Comparison of ENCODE assay signal across 8 cellular contexts in the genomic region with DNA sequence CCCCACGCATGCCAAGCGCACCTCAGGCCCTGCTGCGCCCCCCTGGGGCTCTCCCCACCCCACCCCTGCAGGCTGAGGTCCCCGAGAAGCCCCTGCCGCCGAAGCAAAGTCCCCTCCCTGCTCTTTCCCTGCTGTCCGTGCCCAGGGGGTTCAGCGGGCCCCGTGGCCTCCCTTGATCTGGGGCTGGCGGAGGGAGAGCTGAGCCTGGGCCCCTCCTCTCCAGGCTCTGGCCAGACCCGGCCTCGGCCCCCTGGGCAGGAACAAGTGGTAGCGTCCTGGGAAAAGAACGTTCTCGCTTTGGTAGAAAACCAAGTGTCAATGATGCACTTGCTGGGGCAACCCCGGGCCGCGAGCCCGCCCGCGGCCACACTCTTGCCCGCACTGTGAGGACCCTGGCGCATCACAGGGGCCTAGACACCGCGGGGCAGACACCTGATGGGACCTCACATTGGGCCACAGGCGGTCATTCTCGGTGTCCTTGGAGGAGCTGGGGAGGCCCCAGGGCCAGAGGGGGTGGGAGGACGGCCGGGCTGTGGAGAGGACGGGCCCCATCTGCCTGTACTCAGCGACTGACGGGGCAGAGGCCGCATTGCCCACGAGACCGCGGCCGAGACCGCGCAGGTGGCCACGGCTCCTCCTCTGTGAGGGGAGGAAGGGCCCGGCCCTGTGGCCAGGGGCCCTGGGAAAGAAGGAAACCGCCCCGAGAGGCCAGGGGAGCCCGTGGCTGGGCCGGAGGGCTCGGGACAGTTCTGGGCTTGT. TPM values are rescaled to one million over a fixed set of nuclear protein-coding genes. Genes with fewer than 3 reads are reported as not detected.
DNase-seq lines count a peak whose midpoint lies in the region; ATAC-seq and TF ChIP-seq lines count a peak whose summit lies in the region.

No MANE protein-coding gene starts in this region.

- H3K9me3 ChIP-seq in left lung (no peaks in the 10 kb centered on the region), transverse colon (no peaks in the 10 kb centered on the region)

- DNase-seq in left lung (no peak), transverse colon (peak; percentile 47), DMS 273 treated with DMSO at 0.1 percent for 48 hours (lab: John Stamatoyannopoulos, UW) (no peak), dermis blood vessel endothelial cell (no peak), AG20443 (ENCODE audit: low spot score) (no peak)

- peaks cover 22 to 78% of the 10 kb centered on the region in 2 donors for H3K4me1 ChIP-seq in left lung
- H3K4me1 ChIP-seq in transverse colon: peaks cover 30 to 81% (median 59%) of the 10 kb centered on the region in 4 donors

- intact Hi-C loops in left lung (cut with DNase I) (no loop called here), transverse colon (cut with DNase I; ENCODE audit: low total_unique reads) (no loop called here)

- peak overlapping the region; percentile 40 for H3K27ac ChIP-seq in angular gyrus (ENCODE audit: low read depth, low read length)
- H3K27ac ChIP-seq in left lung: peak overlapping the region; percentile 95 to 99
- peak overlapping the region; percentile 93 to 98 (median 95) for H3K27ac ChIP-seq in transverse colon

- TF ChIP-seq EP300 in transverse colon (IDR thresholded peaks at IDR 0.05; ENCODE audit: low read depth): no peak

- H3K36me3 ChIP-seq in left lung (peaks cover 0 to 42% of the 10 kb centered on the region in 2 donors), transverse colon (no peaks in the 10 kb centered on the region)

- peak; percentile 6 for ATAC-seq in GM18498 (IDR thresholded peaks at IDR 0.05; ENCODE audit: unreplicated experiment)
- ATAC-seq in HG03378 (IDR thresholded peaks at IDR 0.05; ENCODE audit: unreplicated experiment): peak; percentile 4
- peak; percentile 3 for ATAC-seq in left lung

- TF ChIP-seq CTCF in left lung (IDR thresholded peaks at IDR 0.05) (no peak), transverse colon (IDR thresholded peaks at IDR 0.05) (no peak)

- H3K27me3 ChIP-seq in left lung (no peaks in the 10 kb centered on the region), transverse colon (no peaks in the 10 kb centered on the region)

- WGBS in transverse colon (ENCODE audit: low coverage in 1 of 2), 2 donors: 62% methylated on average over 35 of the region's 46 CpGs; no CpG with 5 or more reads in 1 of the 2 donors

- in situ Hi-C loops in transverse colon (cut with MboI; ENCODE audit: low pct_ligation_motif_present in 1 of 4, low pct_unique_long_range_greater_than_20kb in 1 of 4, low sequenced_read_pairs in 3 of 4): no loop called here

- peak overlapping the region; percentile 62 to 80 for H3K4me3 ChIP-seq in left lung
- peak overlapping the region; percentile 62 to 81 (median 72) for H3K4me3 ChIP-seq in transverse colon

- TF ChIP-seq POLR2A in transverse colon (IDR thresholded peaks at IDR 0.05): no peak

RNA-seq across cellular contexts. Expression of a gene that starts 29.0 kb away (rescaled TPM):
- total RNA-seq in left lung (100 to 1,000 TPM; 266 to 365 TPM), transverse colon (100 to 1,000 TPM; 115 to 426 (median 261) TPM), dermis blood vessel endothelial cell (281 and 591 TPM in 2 replicates)

RNA-seq across cellular contexts. Expression of a gene that starts 37.6 kb away (rescaled TPM):
- total RNA-seq in left lung (100 to 1,000 TPM; 139 to 160 TPM), transverse colon (100 to 1,000 TPM in 2 of 4 donors, 10 to 100 TPM in 2; 74.8 to 167 (median 103) TPM), dermis blood vessel endothelial cell (71.5 and 193 TPM in 2 replicates)

RNA-seq across cellular contexts. Expression of a gene that starts 41.3 kb away (rescaled TPM):
- total RNA-seq in left lung (100 to 1,000 TPM in 1 of 2 donors, 10 to 100 TPM in 1; 68.3 to 119 TPM), transverse colon (100 to 1,000 TPM in 1 of 4 donors, 10 to 100 TPM in 3; 34.5 to 142 (median 48.3) TPM), dermis blood vessel endothelial cell (37.1 and 52.2 TPM in 2 replicates)

Comparison
In these comparisons a context has a peak if more than half of its experiments do, and no peak if none do; other contexts are left out.
1. H3K27ac ChIP-seq: peak in every context shown above with its lines; median percentile 97 in left lung; 95 in transverse colon; 40 in angular gyrus.